In the genomic region with DNA sequence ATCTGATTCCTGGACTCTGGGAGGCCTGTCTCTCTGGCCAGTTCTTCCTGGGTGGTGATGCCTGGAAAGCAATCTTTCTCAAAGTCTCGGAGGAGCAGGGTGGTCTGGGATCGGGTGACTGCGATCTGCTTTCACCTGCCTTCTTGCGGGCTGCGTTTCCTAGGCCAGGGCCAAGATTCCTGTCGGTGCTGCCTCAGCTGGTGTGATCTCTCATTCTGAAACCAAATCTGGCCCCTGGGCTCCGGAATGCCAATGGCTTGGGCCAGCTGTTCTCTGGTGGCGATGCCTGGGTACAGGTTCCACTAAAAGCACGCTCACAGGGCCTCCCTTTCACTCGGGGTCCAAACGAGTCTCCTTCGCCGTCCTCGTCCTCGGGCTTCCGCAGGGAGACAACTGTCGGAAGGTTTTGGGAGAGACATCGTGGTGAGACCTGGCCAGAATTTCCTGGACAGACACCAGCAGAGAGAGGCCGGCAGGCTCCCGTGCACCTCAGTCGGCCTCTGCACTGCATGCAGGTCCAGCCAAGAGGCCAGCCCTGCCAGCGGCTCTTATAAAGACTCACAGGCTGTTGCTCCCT, we compare ENCODE assay signal across 2 cellular contexts.
TF ChIP-seq lines count a peak whose summit lies in the region.

No MANE protein-coding gene starts in this region.

TF ChIP-seq in SK-N-SH, 30 proteins besides CTCF, POLR2A, EP300 and RAD21 (continued from another document):
- TF ChIP-seq, protein P1, sequence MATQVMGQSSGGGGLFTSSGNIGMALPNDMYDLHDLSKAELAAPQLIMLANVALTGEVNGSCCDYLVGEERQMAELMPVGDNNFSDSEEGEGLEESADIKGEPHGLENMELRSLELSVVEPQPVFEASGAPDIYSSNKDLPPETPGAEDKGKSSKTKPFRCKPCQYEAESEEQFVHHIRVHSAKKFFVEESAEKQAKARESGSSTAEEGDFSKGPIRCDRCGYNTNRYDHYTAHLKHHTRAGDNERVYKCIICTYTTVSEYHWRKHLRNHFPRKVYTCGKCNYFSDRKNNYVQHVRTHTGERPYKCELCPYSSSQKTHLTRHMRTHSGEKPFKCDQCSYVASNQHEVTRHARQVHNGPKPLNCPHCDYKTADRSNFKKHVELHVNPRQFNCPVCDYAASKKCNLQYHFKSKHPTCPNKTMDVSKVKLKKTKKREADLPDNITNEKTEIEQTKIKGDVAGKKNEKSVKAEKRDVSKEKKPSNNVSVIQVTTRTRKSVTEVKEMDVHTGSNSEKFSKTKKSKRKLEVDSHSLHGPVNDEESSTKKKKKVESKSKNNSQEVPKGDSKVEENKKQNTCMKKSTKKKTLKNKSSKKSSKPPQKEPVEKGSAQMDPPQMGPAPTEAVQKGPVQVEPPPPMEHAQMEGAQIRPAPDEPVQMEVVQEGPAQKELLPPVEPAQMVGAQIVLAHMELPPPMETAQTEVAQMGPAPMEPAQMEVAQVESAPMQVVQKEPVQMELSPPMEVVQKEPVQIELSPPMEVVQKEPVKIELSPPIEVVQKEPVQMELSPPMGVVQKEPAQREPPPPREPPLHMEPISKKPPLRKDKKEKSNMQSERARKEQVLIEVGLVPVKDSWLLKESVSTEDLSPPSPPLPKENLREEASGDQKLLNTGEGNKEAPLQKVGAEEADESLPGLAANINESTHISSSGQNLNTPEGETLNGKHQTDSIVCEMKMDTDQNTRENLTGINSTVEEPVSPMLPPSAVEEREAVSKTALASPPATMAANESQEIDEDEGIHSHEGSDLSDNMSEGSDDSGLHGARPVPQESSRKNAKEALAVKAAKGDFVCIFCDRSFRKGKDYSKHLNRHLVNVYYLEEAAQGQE (IDR thresholded peaks at IDR 0.05; ENCODE audit: low read depth, low read length), result no peak
- TF ChIP-seq MXI1 (IDR thresholded peaks at IDR 0.05; ENCODE audit: low read depth, low read length) (no peak), MEF2A (IDR thresholded peaks at IDR 0.05; ENCODE audit: borderline replicate concordance, low read depth) (no peak), RFX5 (IDR thresholded peaks at IDR 0.05; ENCODE audit: low read length) (no peak)

TF ChIP-seq in SK-N-SH treated with all-trans-retinoic acid at 6 μM for 48 hours, 23 proteins besides CTCF, POLR2A, EP300 and RAD21 (continued from another document):
- TF ChIP-seq PPARA (CRISPR knock-in tag; IDR thresholded peaks at IDR 0.05; ENCODE audit: borderline replicate concordance), result no peak
- TF ChIP-seq ZFP30 (CRISPR knock-in tag; IDR thresholded peaks at IDR 0.05), result no peak
- TF ChIP-seq, protein P2, sequence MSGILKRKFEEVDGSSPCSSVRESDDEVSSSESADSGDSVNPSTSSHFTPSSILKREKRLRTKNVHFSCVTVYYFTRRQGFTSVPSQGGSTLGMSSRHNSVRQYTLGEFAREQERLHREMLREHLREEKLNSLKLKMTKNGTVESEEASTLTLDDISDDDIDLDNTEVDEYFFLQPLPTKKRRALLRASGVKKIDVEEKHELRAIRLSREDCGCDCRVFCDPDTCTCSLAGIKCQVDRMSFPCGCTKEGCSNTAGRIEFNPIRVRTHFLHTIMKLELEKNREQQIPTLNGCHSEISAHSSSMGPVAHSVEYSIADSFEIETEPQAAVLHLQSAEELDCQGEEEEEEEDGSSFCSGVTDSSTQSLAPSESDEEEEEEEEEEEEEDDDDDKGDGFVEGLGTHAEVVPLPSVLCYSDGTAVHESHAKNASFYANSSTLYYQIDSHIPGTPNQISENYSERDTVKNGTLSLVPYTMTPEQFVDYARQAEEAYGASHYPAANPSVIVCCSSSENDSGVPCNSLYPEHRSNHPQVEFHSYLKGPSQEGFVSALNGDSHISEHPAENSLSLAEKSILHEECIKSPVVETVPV (CRISPR knock-in tag; IDR thresholded peaks at IDR 0.05), result no peak
TF ChIP-seq in SK-N-SH treated with all-trans-retinoic acid at 6 μM for 48 hours: peak in this region for 0.
